In the genomic region with DNA sequence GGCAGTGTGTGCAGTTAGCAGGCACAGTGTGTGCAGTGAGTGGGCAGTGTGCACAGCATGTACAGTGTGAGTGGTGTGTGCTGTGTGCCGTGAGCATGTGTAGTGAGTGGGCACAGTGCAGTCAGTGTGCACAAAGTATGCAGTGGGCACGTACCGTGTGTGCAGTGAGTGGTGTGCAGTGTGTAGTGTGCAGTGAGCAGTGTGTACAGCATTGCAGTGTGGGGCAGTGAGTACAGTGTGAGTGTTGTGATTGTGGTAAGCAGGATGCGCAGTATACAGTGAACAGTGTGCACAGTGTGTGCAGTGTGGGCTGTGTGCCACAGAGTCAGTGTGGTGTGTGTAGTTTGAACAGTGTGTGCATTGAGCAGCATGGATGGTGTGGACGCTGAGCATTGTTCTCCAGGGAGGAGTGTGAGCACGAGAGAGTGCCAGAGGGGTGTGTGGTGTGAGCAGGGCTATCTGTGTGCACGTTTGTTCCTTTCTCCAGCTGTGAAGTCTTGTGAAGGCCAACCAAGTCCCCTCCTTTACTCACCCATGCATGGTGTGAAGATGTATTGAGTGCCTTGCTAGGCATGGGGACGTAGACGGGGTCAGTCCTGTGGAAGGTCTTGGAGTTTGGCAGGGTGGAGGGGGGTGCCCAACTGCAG, we compare ENCODE assay signal across 8 cellular contexts. TPM values are rescaled to one million over a fixed set of nuclear protein-coding genes. Genes with fewer than 3 reads are reported as not detected.
DNase-seq lines count a peak whose midpoint lies in the region; ATAC-seq and TF ChIP-seq lines count a peak whose summit lies in the region.

No MANE protein-coding gene starts in this region.

- H3K36me3 ChIP-seq in HUES48 (ENCODE audit: control insufficient read depth, insufficient read depth, low read length) (peaks cover 3% of the 10 kb centered on the region; the same call in 1 of the 2 replicates), endodermal cell (ENCODE audit: control insufficient read depth, insufficient read depth, low read length) (no peaks in the 10 kb centered on the region)

- in situ Hi-C loops in ACHN (cut with HindIII; ENCODE audit: low pct_ligation_motif_present, low pct_unique_long_range_greater_than_20kb, low sequenced_read_pairs) = no loop called here

- DNase-seq in AG08396 (ENCODE audit: low spot score) (peak; percentile 12), endodermal cell (peak; percentile 38), nephron progenitor cell (no peak), HFFc6 (no peak), ACHN (no peak)

- H3K9ac ChIP-seq in HUES48 (ENCODE audit: low read depth, low read length) = no peak overlapping the region
- no peak overlapping the region for H3K9ac ChIP-seq in endodermal cell (ENCODE audit: extremely low read depth, low read length, poor library complexity, severe bottlenecking)

- no peaks in the 10 kb centered on the region for H3K9me3 ChIP-seq in HUES48 (ENCODE audit: control insufficient read depth, insufficient read depth, low read length)
- no peaks in the 10 kb centered on the region for H3K9me3 ChIP-seq in endodermal cell (ENCODE audit: control insufficient read depth, low read length)

- H3K27me3 Mint-ChIP-seq in endodermal cell (ENCODE audit: insufficient read depth) = peaks cover 50% of the 10 kb centered on the region
- H3K27me3 Mint-ChIP-seq in nephron progenitor cell (ENCODE audit: low read depth, poor library complexity) = peaks cover 11% of the 10 kb centered on the region
- H3K27me3 Mint-ChIP-seq in HFFc6 (ENCODE audit: insufficient read depth) = peaks cover 33% of the 10 kb centered on the region

- H3K4me1 ChIP-seq in HUES48 (ENCODE audit: control insufficient read depth, insufficient read depth, low read length) (peaks cover 8% of the 10 kb centered on the region; the same call in 1 of the 2 replicates), endodermal cell (ENCODE audit: control insufficient read depth, insufficient read depth, low read length) (no peaks in the 10 kb centered on the region)

- H3K36me3 Mint-ChIP-seq in endodermal cell (ENCODE audit: low read depth) = peaks cover 5% of the 10 kb centered on the region
- peaks cover 17% of the 10 kb centered on the region for H3K36me3 Mint-ChIP-seq in nephron progenitor cell (ENCODE audit: low read depth)
- H3K36me3 Mint-ChIP-seq in HFFc6 (ENCODE audit: low read depth) = no peaks in the 10 kb centered on the region

- 88 to 100% methylated on average over 3 to 9 of the region's 9 CpGs for WGBS in endodermal cell (ENCODE audit: insufficient coverage in 1 of 2, insufficient read length in 1 of 2), 2 experiments

- ATAC-seq in GM19463 (IDR thresholded peaks at IDR 0.05; ENCODE audit: unreplicated experiment) (no peak), HG02610 (IDR thresholded peaks at IDR 0.05; ENCODE audit: unreplicated experiment) (no peak)

- H3K27me3 ChIP-seq in HUES48 (ENCODE audit: control insufficient read depth, insufficient read depth, low read length) (peaks cover 22% of the 10 kb centered on the region), endodermal cell (ENCODE audit: control insufficient read depth, insufficient read depth, low read length, poor library complexity, severe bottlenecking) (peaks cover 22% of the 10 kb centered on the region)

- H3K9me3 Mint-ChIP-seq in endodermal cell = no peaks in the 10 kb centered on the region
- no peaks in the 10 kb centered on the region for H3K9me3 Mint-ChIP-seq in nephron progenitor cell
- H3K9me3 Mint-ChIP-seq in HFFc6 = peaks cover 8% of the 10 kb centered on the region; the same call in 1 of the 2 replicates

- H3K27ac ChIP-seq in HUES48 (ENCODE audit: low read depth, low read length) (no peak overlapping the region), endodermal cell (ENCODE audit: low read depth, low read length) (no peak overlapping the region)

- H3K27ac Mint-ChIP-seq in endodermal cell = no peak overlapping the region
- no peak overlapping the region for H3K27ac Mint-ChIP-seq in nephron progenitor cell
- no peak overlapping the region for H3K27ac Mint-ChIP-seq in HFFc6

- TF ChIP-seq CTCF in endodermal cell (conservative IDR thresholded peaks at IDR 0.05) = no peak
- TF ChIP-seq CTCF in nephron progenitor cell (IDR thresholded peaks at IDR 0.05) = no peak
- no peak for TF ChIP-seq CTCF in HFFc6 (IDR thresholded peaks at IDR 0.05)

- peaks cover 12% of the 10 kb centered on the region for H3K4me1 Mint-ChIP-seq in endodermal cell
- peaks cover 33% of the 10 kb centered on the region for H3K4me1 Mint-ChIP-seq in nephron progenitor cell
- no peaks in the 10 kb centered on the region for H3K4me1 Mint-ChIP-seq in HFFc6 (ENCODE audit: low read depth)

- peak overlapping the region; percentile 68 for H3K4me3 ChIP-seq in HUES48 (ENCODE audit: low read depth, low read length)
- H3K4me3 ChIP-seq in endodermal cell (ENCODE audit: low read length) = peak overlapping the region; percentile 78

- H3K4me3 Mint-ChIP-seq in endodermal cell = peak overlapping the region; percentile 65
- H3K4me3 Mint-ChIP-seq in nephron progenitor cell = peak overlapping the region; percentile 80
- H3K4me3 Mint-ChIP-seq in HFFc6 = no peak overlapping the region

RNA-seq across cellular contexts. Expression of a gene that starts 3.1 kb away (rescaled TPM):
- 10 to 100 TPM in 1 of 2 donors, 1 to 10 TPM in 1; 9.4 to 11.1 TPM for total RNA-seq in endodermal cell
- polyA plus RNA-seq in endodermal cell (2013, experiment 1 of 2) = 9.9 TPM
- polyA plus RNA-seq in endodermal cell (2013, experiment 2 of 2) = 9.9 TPM
- total RNA-seq in HFFc6 (2021; fragmentation: NEBNext Ultra II Directional; extraction: Animal tissue kit (Norgen Biotek cat#: 25700)) = under 1 TPM; 0.65 to 0.97 (median 0.68) TPM

RNA-seq across cellular contexts. Expression of a gene that starts 47.7 kb away (rescaled TPM):
- 10 to 100 TPM; 28.6 to 30.6 TPM for total RNA-seq in endodermal cell
- polyA plus RNA-seq in endodermal cell (2013, experiment 1 of 2) = 26.8 TPM
- polyA plus RNA-seq in endodermal cell (2013, experiment 2 of 2) = 23.1 TPM
- total RNA-seq in HFFc6 (2021; fragmentation: NEBNext Ultra II Directional; extraction: Animal tissue kit (Norgen Biotek cat#: 25700)) = 10 to 100 TPM; 28.0 to 35.4 (median 30.6) TPM

Comparison
In these comparisons a context has a peak if more than half of its experiments do, and no peak if none do; other contexts are left out.
1. DNase-seq: peak in AG08396 (single experiment) and endodermal cell (single experiment); none in nephron progenitor cell (single experiment), HFFc6 (single experiment) and ACHN (single experiment).
2. RNA of a gene that starts 3.1 kb away (total RNA-seq): 9.4 to 11.1 TPM in endodermal cell; 0.65 to 0.97 TPM in HFFc6; every median in the first group is over 4 times any median in the second.